Comparison of ENCODE assay signal across 8 cellular contexts in genomic region chr1:235069577-235070563, GRCh38. TPM values are rescaled to one million over a fixed set of nuclear protein-coding genes. Genes with fewer than 3 reads are reported as not detected.
DNase-seq lines count a peak whose midpoint lies in the region; ATAC-seq and TF ChIP-seq lines count a peak whose summit lies in the region.

No MANE protein-coding gene starts in this region.

- no peaks in the 10 kb centered on the region for H3K9me3 ChIP-seq in smooth muscle cell (replicated peaks; ENCODE audit: low read depth)

- peaks cover 2% of the 10 kb centered on the region for H3F3A ChIP-seq in smooth muscle cell (ENCODE audit: low read depth)

- no peak overlapping the region for H3K27ac ChIP-seq in smooth muscle cell (ENCODE audit: low read depth)

- no peak overlapping the region for H2AFZ ChIP-seq in smooth muscle cell (ENCODE audit: low read depth)

- no peak overlapping the region for H3K4me3 ChIP-seq in smooth muscle cell

- no peak for TF ChIP-seq CTCF in smooth muscle cell (IDR thresholded peaks at IDR 0.05; ENCODE audit: borderline replicate concordance, insufficient read depth, poor library complexity, severe bottlenecking)

- no peaks in the 10 kb centered on the region for H3K36me3 ChIP-seq in smooth muscle cell (ENCODE audit: low read depth)

- H3K79me2 ChIP-seq in smooth muscle cell (ENCODE audit: low read depth), result no peaks in the 10 kb centered on the region

- ATAC-seq in left lobe of liver (peak; percentile 55), GM21423 (IDR thresholded peaks at IDR 0.05; ENCODE audit: unreplicated experiment) (no peak)

- 82% methylated on average over 34 of the region's 34 CpGs for WGBS in smooth muscle cell (ENCODE audit: low lambda C conversion rate)

- peaks cover 12% of the 10 kb centered on the region for H3K4me1 ChIP-seq in smooth muscle cell (ENCODE audit: low read depth)

- H3K9ac ChIP-seq in smooth muscle cell (ENCODE audit: low read depth), result no peak overlapping the region

- no peaks in the 10 kb centered on the region for H3K27me3 ChIP-seq in smooth muscle cell (ENCODE audit: low read depth)

- no peak overlapping the region for H3K4me2 ChIP-seq in smooth muscle cell

- no peaks in the 10 kb centered on the region for H4K20me1 ChIP-seq in smooth muscle cell (ENCODE audit: low read depth)

- DNase-seq in 8988T (peak; percentile 33), M059J (ENCODE audit: low read depth) (peak; percentile 99), amniotic epithelial cell (ENCODE audit: low read depth) (peak; percentile 87), left lobe of liver (ENCODE audit: low spot score) (peak; percentile 98), NCI-H2227 treated with DMSO at 0.1 percent for 48 hours (lab: John Stamatoyannopoulos, UW) (no peak), smooth muscle cell (lab: John Stamatoyannopoulos, UW; ENCODE audit: unreplicated experiment) (no peak), occipital lobe (lab: John Stamatoyannopoulos, UW) (no peak)

RNA-seq across cellular contexts. Expression of gene TOMM20, which starts 58.8 kb away (rescaled TPM):
- 44.5 and 72.8 TPM in 2 replicates for total RNA-seq in M059J (2014; rRNA removed; shearing (Covaris generic))
- total RNA-seq in left lobe of liver (48.7 TPM), smooth muscle cell (82.1 and 88.7 TPM in 2 replicates), occipital lobe (181 TPM)
- polyA plus RNA-seq in smooth muscle cell, result 46.1 and 71.3 TPM in 2 replicates

Comparison
In these comparisons a context has a peak if more than half of its experiments do, and no peak if none do; other contexts are left out.
1. DNase-seq: peak in 8988T (single experiment), M059J (single experiment), amniotic epithelial cell (single experiment) and left lobe of liver (single experiment); none in NCI-H2227 treated with DMSO at 0.1 percent for 48 hours (single experiment), smooth muscle cell (single experiment) and occipital lobe (single experiment).